1 cellular context compared by ENCODE assay signal in the genomic region with DNA sequence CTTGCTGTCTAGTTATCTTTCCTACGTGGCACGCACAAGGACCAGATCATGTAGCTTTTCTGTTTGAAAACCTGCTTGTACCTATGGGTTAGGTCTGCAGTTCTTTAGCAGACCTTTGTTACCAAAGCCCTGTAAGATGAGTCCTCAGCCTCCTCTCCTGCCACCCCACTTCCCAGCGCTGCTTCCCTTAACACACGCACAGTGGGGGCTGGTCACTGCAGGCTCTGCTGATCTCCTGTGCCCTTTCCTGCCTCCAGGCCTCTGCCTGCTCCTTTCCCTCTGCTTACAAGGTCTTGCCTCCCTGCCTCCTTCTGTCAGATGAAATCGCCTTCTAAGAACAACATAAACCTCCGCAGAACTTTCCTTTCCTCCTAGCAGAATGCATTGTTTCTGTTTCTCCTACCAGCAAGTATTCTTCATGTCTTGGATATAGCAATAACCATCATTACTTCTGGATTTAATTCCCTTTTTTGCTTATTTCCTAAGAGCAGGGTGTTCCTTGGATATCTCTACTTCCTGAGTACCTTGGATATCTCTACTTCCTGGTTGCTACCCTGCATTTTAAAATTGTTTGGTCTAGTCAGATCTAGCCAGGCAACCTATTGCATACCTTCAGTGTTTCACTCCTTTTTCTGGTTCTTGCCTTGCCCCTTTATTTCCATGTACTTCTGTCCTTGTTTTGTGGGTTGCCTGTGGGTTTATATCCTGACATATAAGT.
TF ChIP-seq lines count a peak whose summit lies in the region.

No MANE protein-coding gene starts in this region.

TF ChIP-seq in H1, 55 proteins besides CTCF, POLR2A, EP300 and RAD21:
- TF ChIP-seq SIN3A (conservative IDR thresholded peaks at IDR 0.05 in 1 of 2, IDR thresholded peaks at IDR 0.05 in 1 of 2; ENCODE audit: low read depth in 1 of 2, low read length in 2 of 2) = no peak
TF ChIP-seq in H1: peak in this region for 0.
